Comparison of ENCODE assay signal across 3 cellular contexts in genomic region chr7:158858592-158859503, GRCh38.
TF ChIP-seq lines count a peak whose summit lies in the region.

No MANE protein-coding gene starts in this region.

TF ChIP-seq in SK-N-SH, 30 proteins besides CTCF, POLR2A, EP300 and RAD21:
- TF ChIP-seq ZBTB33 (IDR thresholded peaks at IDR 0.05; ENCODE audit: borderline replicate concordance, low read depth) (no peak), CHD2 (IDR thresholded peaks at IDR 0.05; ENCODE audit: low read length, partially characterized antibody) (peak; percentile 36), TCF12 (IDR thresholded peaks at IDR 0.05) (no peak), YY1 (IDR thresholded peaks at IDR 0.05; ENCODE audit: low read depth) (no peak), MAX (IDR thresholded peaks at IDR 0.05; ENCODE audit: low read depth) (no peak)

TF ChIP-seq in SK-N-SH treated with all-trans-retinoic acid at 6 μM for 48 hours, 23 proteins besides CTCF, POLR2A, EP300 and RAD21:
- TF ChIP-seq GLIS3 (CRISPR knock-in tag; IDR thresholded peaks at IDR 0.05) (no peak), CSRNP3 (CRISPR knock-in tag; IDR thresholded peaks at IDR 0.05) (no peak), RARB (CRISPR knock-in tag; IDR thresholded peaks at IDR 0.05) (no peak), POU6F1 (CRISPR knock-in tag; IDR thresholded peaks at IDR 0.05; ENCODE audit: borderline replicate concordance, low read depth) (no peak), ESRRG (CRISPR knock-in tag; IDR thresholded peaks at IDR 0.05) (no peak), TCF4 (CRISPR knock-in tag; IDR thresholded peaks at IDR 0.05; ENCODE audit: borderline replicate concordance) (no peak), ZC3H10 (CRISPR knock-in tag; IDR thresholded peaks at IDR 0.05) (no peak), OSR1 (CRISPR knock-in tag; IDR thresholded peaks at IDR 0.05) (no peak), TOX (CRISPR knock-in tag; IDR thresholded peaks at IDR 0.05; ENCODE audit: borderline replicate concordance) (no peak), PPARA (CRISPR knock-in tag; IDR thresholded peaks at IDR 0.05; ENCODE audit: borderline replicate concordance) (no peak), ZFP3 (CRISPR knock-in tag; IDR thresholded peaks at IDR 0.05) (no peak), CREB5 (CRISPR knock-in tag; IDR thresholded peaks at IDR 0.05; ENCODE audit: low read depth) (no peak), CSDC2 (CRISPR knock-in tag; IDR thresholded peaks at IDR 0.05) (no peak), ISL1 (CRISPR knock-in tag; IDR thresholded peaks at IDR 0.05) (no peak), PATZ1 (CRISPR knock-in tag; IDR thresholded peaks at IDR 0.05; ENCODE audit: borderline replicate concordance) (no peak), ZFP30 (CRISPR knock-in tag; IDR thresholded peaks at IDR 0.05) (no peak)

TF ChIP-seq in H1, 55 proteins besides CTCF, POLR2A, EP300 and RAD21:
- TF ChIP-seq TAF1 (IDR thresholded peaks at IDR 0.05; ENCODE audit: low read depth, low read length) (0 out of 2 replicates have a peak, but pooled peaks have one; percentile 36), ASH2L (IDR thresholded peaks at IDR 0.05; ENCODE audit: low read length) (peak; percentile 60), CBX8 (IDR thresholded peaks at IDR 0.05; ENCODE audit: borderline replicate concordance, low read depth, low read length) (no peak)
